In genomic region chr12:122367632-122368031, GRCh38 we compare ENCODE assay signal across 8 cellular contexts. TPM values are rescaled to one million over a fixed set of nuclear protein-coding genes. Genes with fewer than 3 reads are reported as not detected.
DNase-seq lines count a peak whose midpoint lies in the region; ATAC-seq, FAIRE-seq and TF ChIP-seq lines count a peak whose summit lies in the region.
"Not testable (repeated sequence)": the region's sequence is repeated elsewhere in the genome, so short reads cannot be mapped to it uniquely, and the experiment has no call there.

No MANE protein-coding gene starts in this region.

- not testable (repeated sequence) for H2AFZ ChIP-seq in PC-9; endothelial cell of umbilical vein (ENCODE audit: low read depth, low read length)

- dilution Hi-C loops in endothelial cell of umbilical vein (cut with MboI; ENCODE audit: extremely low pct_ligation_motif_present, low sequenced_read_pairs): not testable (repeated sequence)

- peaks cover 24 to 37% (median 28%) of the 10 kb centered on the region in 4 donors for H3K4me1 Mint-ChIP-seq in CD4-positive, CD25-positive, alpha-beta regulatory T cell
- H3K4me1 Mint-ChIP-seq in activated naive CD4-positive, alpha-beta T cell treated with anti-CD3 and anti-CD28 coated beads, Interleukin-2, amount 10 ng/mL, durations not matched to agents 7 days and 5 days: peaks cover 13% of the 10 kb centered on the region
- peaks cover 18% of the 10 kb centered on the region for H3K4me1 Mint-ChIP-seq in neural crest cell

- peaks cover 21% of the 10 kb centered on the region for H3K36me3 Mint-ChIP-seq in CD4-positive, CD25-positive, alpha-beta regulatory T cell
- peaks cover 27% of the 10 kb centered on the region for H3K36me3 Mint-ChIP-seq in activated naive CD4-positive, alpha-beta T cell treated with anti-CD3 and anti-CD28 coated beads, Interleukin-2, amount 10 ng/mL, durations not matched to agents 7 days and 5 days
- peaks cover 12% of the 10 kb centered on the region for H3K36me3 Mint-ChIP-seq in neural crest cell (ENCODE audit: low read depth)

- H3K79me2 ChIP-seq in PC-9 (ENCODE audit: low read depth): peaks cover 23% of the 10 kb centered on the region
- H3K79me2 ChIP-seq in endothelial cell of umbilical vein (ENCODE audit: control insufficient read depth, insufficient read depth, low read length): peaks cover 37% of the 10 kb centered on the region

- H3F3A ChIP-seq in PC-9 (ENCODE audit: insufficient read depth, low read depth): not testable (repeated sequence)

- POLR2A ChIA-PET in PC-9 (lab: Charles Lee; ENCODE audit: unreplicated experiment); endothelial cell of umbilical vein (lab: Charles Lee): not testable (repeated sequence)

- H3K9ac ChIP-seq in endothelial cell of umbilical vein (replicated peaks; ENCODE audit: extremely low read depth, insufficient read depth, low read length): peak overlapping the region; percentile 16
- H3K9ac ChIP-seq in iPS-18a (ENCODE audit: low read length): peak overlapping the region; percentile 46
- peak overlapping the region in 1 of 3 donors; percentile 45 for H3K9ac ChIP-seq in skeletal muscle tissue (ENCODE audit: low read depth in 1 of 3, low read length in 3 of 3)

- peak overlapping the region in 2 of 3 donors; percentile 5 to 73 for H3K27ac Mint-ChIP-seq in CD4-positive, CD25-positive, alpha-beta regulatory T cell
- peak overlapping the region; percentile 63 for H3K27ac Mint-ChIP-seq in activated naive CD4-positive, alpha-beta T cell treated with anti-CD3 and anti-CD28 coated beads, Interleukin-2, amount 10 ng/mL, durations not matched to agents 7 days and 5 days
- H3K27ac Mint-ChIP-seq in neural crest cell (ENCODE audit: unreplicated experiment): peak overlapping the region; percentile 1

- FAIRE-seq in endothelial cell of umbilical vein (lab: Jason Lieb, UNC): not testable (repeated sequence)

- not testable (repeated sequence) for H3K27me3 ChIP-seq in CD4-positive, CD25-positive, alpha-beta regulatory T cell (ENCODE audit: control insufficient read depth, insufficient read depth, low read length); PC-9 (ENCODE audit: insufficient read depth, low read depth); endothelial cell of umbilical vein (ENCODE audit: control insufficient read depth in 2 of 2, insufficient read depth in 2 of 2, low read length in 2 of 2); iPS-18a (ENCODE audit: control insufficient read depth, insufficient read depth, low read length); skeletal muscle tissue (ENCODE audit: control insufficient read depth in 3 of 3, insufficient read depth in 3 of 3, low read length in 3 of 3); uterus

- H3K4me3 ChIP-seq in CD4-positive, CD25-positive, alpha-beta regulatory T cell (ENCODE audit: low read depth, low read length); PC-9; endothelial cell of umbilical vein (replicated peaks in 1 of 3; ENCODE audit: insufficient read depth in 1 of 3, low read depth in 1 of 3, low read length in 3 of 3); iPS-18a (ENCODE audit: low read length); skeletal muscle tissue (ENCODE audit: low read length in 3 of 3); uterus: not testable (repeated sequence)

- not testable (repeated sequence) for H3K9me2 ChIP-seq in PC-9 (ENCODE audit: insufficient read depth)

- not testable (repeated sequence) for DNase-seq in CD4-positive, CD25-positive, alpha-beta regulatory T cell; PC-9; activated naive CD4-positive, alpha-beta T cell treated with anti-CD3 and anti-CD28 coated beads, Interleukin-2, amount 10 ng/mL, durations not matched to agents 7 days and 5 days; endothelial cell of umbilical vein (ENCODE audit: low read depth, low spot score); neural crest cell (ENCODE audit: low read depth, low spot score); uterus

- not testable (repeated sequence) for H3K9me1 ChIP-seq in endothelial cell of umbilical vein (replicated peaks; ENCODE audit: control insufficient read depth, extremely low read depth, insufficient read depth, low read length)

- ATAC-seq in CD4-positive, CD25-positive, alpha-beta regulatory T cell (ENCODE audit: low read depth in 2 of 2): not testable (repeated sequence)

- not testable (repeated sequence) for H3K9me3 Mint-ChIP-seq in CD4-positive, CD25-positive, alpha-beta regulatory T cell; activated naive CD4-positive, alpha-beta T cell treated with anti-CD3 and anti-CD28 coated beads, Interleukin-2, amount 10 ng/mL, durations not matched to agents 7 days and 5 days; neural crest cell

- H4K20me1 ChIP-seq in PC-9 (ENCODE audit: insufficient read depth); endothelial cell of umbilical vein (replicated peaks; ENCODE audit: control insufficient read depth, extremely low read depth, insufficient read depth, low read length): not testable (repeated sequence)

- CTCF ChIA-PET in PC-9 (lab: Charles Lee): not testable (repeated sequence)
- CTCF ChIA-PET in activated naive CD4-positive, alpha-beta T cell treated with anti-CD3 and anti-CD28 coated beads, Interleukin-2, amount 10 ng/mL, durations not matched to agents 7 days and 5 days (lab: Charles Lee): interaction anchor here (2.1 kb wide), 1 partner anchor 12 kb away, joined by 9 read pairs; no protein-coding TSS in a partner anchor
- CTCF ChIA-PET in endothelial cell of umbilical vein (lab: Charles Lee): interaction anchor here (1.4 kb wide), 1 partner anchor 12 kb away, joined by 4 read pairs; no protein-coding TSS in a partner anchor

- intact Hi-C loops in PC-9 (cut with micrococcal nuclease; ENCODE audit: unreplicated experiment): loop anchor here (1.0 kb wide), 1 partner anchor 55 kb away; the partner anchor contains the start of gene CLIP1
- intact Hi-C loops in endothelial cell of umbilical vein (cut with micrococcal nuclease): loop anchor here (2.0 kb wide), 1 partner anchor 55 kb away; the partner anchor contains the start of gene CLIP1
- intact Hi-C loops in uterus (cut with DNase I; ENCODE audit: low total_unique reads): not testable (repeated sequence)

- not testable (repeated sequence) for H3K27me3 Mint-ChIP-seq in CD4-positive, CD25-positive, alpha-beta regulatory T cell; activated naive CD4-positive, alpha-beta T cell treated with anti-CD3 and anti-CD28 coated beads, Interleukin-2, amount 10 ng/mL, durations not matched to agents 7 days and 5 days; neural crest cell (ENCODE audit: low read depth)

- not testable (repeated sequence) for H3K27ac ChIP-seq in CD4-positive, CD25-positive, alpha-beta regulatory T cell (ENCODE audit: insufficient read depth, low read length, poor library complexity, severe bottlenecking)
- H3K27ac ChIP-seq in PC-9 (peak overlapping the region; percentile 79), endothelial cell of umbilical vein (ENCODE audit: insufficient read depth, low read depth, low read length) (peak overlapping the region; percentile 57), iPS-18a (ENCODE audit: low read length) (peak overlapping the region; percentile 35), skeletal muscle tissue (ENCODE audit: low read depth, low read length) (peak overlapping the region; percentile 94), uterus (peak overlapping the region; percentile 82 to 90)

- H3K4me3 Mint-ChIP-seq in CD4-positive, CD25-positive, alpha-beta regulatory T cell; activated naive CD4-positive, alpha-beta T cell treated with anti-CD3 and anti-CD28 coated beads, Interleukin-2, amount 10 ng/mL, durations not matched to agents 7 days and 5 days; neural crest cell: not testable (repeated sequence)

- TF ChIP-seq POLR2A in endothelial cell of umbilical vein (IDR thresholded peaks at IDR 0.05; ENCODE audit: low read depth, low read length); uterus (IDR thresholded peaks at IDR 0.05): not testable (repeated sequence)

- TF ChIP-seq CTCF in PC-9 (conservative IDR thresholded peaks at IDR 0.05); endothelial cell of umbilical vein (IDR thresholded peaks at IDR 0.05; ENCODE audit: extremely low read depth in 1 of 2, insufficient read depth in 1 of 2, low read depth in 1 of 2, low read length in 2 of 2); neural crest cell (conservative IDR thresholded peaks at IDR 0.05); uterus (IDR thresholded peaks at IDR 0.05): not testable (repeated sequence)

- not testable (repeated sequence) for H3K4me2 ChIP-seq in PC-9; endothelial cell of umbilical vein (ENCODE audit: insufficient read depth, low read length)

- H3K36me3 ChIP-seq in CD4-positive, CD25-positive, alpha-beta regulatory T cell (ENCODE audit: control insufficient read depth, insufficient read depth, low read length): peaks cover 18% of the 10 kb centered on the region
- H3K36me3 ChIP-seq in PC-9 (ENCODE audit: low read depth); endothelial cell of umbilical vein (ENCODE audit: control insufficient read depth in 2 of 2, extremely low read depth in 1 of 2, insufficient read depth in 2 of 2, low read length in 2 of 2); iPS-18a (ENCODE audit: control insufficient read depth, low read depth, low read length); uterus: not testable (repeated sequence)
- H3K36me3 ChIP-seq in skeletal muscle tissue (ENCODE audit: control insufficient read depth in 3 of 3, insufficient read depth in 3 of 3, low read length in 3 of 3): peaks cover 4 to 17% (median 8%) of the 10 kb centered on the region in 3 donors

- not testable (repeated sequence) for H3K9me3 ChIP-seq in CD4-positive, CD25-positive, alpha-beta regulatory T cell (ENCODE audit: control insufficient read depth in 2 of 2, low read length in 2 of 2); PC-9 (ENCODE audit: insufficient read depth, low read depth); endothelial cell of umbilical vein (replicated peaks; ENCODE audit: control insufficient read depth, insufficient read depth, low read length); iPS-18a (ENCODE audit: control insufficient read depth, low read depth, low read length); skeletal muscle tissue (ENCODE audit: control insufficient read depth in 3 of 3, low read length in 3 of 3); uterus

- not testable (repeated sequence) for BruUV-seq in PC-9 (replicated peaks; lab: Mats Ljungman, UMichigan); endothelial cell of umbilical vein (replicated peaks; lab: Mats Ljungman, UMichigan)

- H3K4me1 ChIP-seq in CD4-positive, CD25-positive, alpha-beta regulatory T cell (ENCODE audit: control insufficient read depth, insufficient read depth, low read length, poor library complexity, severe bottlenecking); uterus: not testable (repeated sequence)
- H3K4me1 ChIP-seq in PC-9 (replicated peaks; ENCODE audit: insufficient read depth) (peaks cover 18% of the 10 kb centered on the region), endothelial cell of umbilical vein (ENCODE audit: control insufficient read depth, extremely low read depth, insufficient read depth, low read length) (peaks cover 31% of the 10 kb centered on the region), iPS-18a (ENCODE audit: control insufficient read depth, low read depth, low read length) (peaks cover 10% of the 10 kb centered on the region), skeletal muscle tissue (ENCODE audit: control insufficient read depth in 3 of 3, insufficient read depth in 3 of 3, low read length in 3 of 3) (peaks cover 26 to 43% (median 34%) of the 10 kb centered on the region in 3 donors)

RNA-seq across cellular contexts. Expression of gene CLIP1, which starts 54.8 kb away (rescaled TPM):
- 99.8 TPM for total RNA-seq in CD4-positive, CD25-positive, alpha-beta regulatory T cell
- polyA plus RNA-seq in CD4-positive, CD25-positive, alpha-beta regulatory T cell: 10 to 100 TPM; 17.1 to 19.2 (median 18.3) TPM
- 80.8 and 86.9 TPM in 2 replicates for total RNA-seq in PC-9 (2021)
- total RNA-seq in endothelial cell of umbilical vein: 71.0 and 84.3 TPM in 2 replicates
- 56.5 and 58.8 TPM in 2 replicates for polyA plus RNA-seq in endothelial cell of umbilical vein
- 49.1 and 55.8 TPM in 2 replicates for polyA plus RNA-seq in endothelial cell of umbilical vein (2011; cell fraction: cytosol; rRNA removed)
- 102 and 111 TPM in 2 replicates for polyA plus RNA-seq in endothelial cell of umbilical vein (2011; cell fraction: nucleus; rRNA removed)
- 48.5 and 54.6 TPM in 2 replicates for polyA plus RNA-seq in endothelial cell of umbilical vein (2012)
- polyA minus RNA-seq in endothelial cell of umbilical vein: 134 and 157 TPM in 2 replicates
- polyA minus RNA-seq in endothelial cell of umbilical vein (2011; cell fraction: cytosol; rRNA and poly(A)+ RNA removed): 31.1 TPM
- 80.5 and 107 TPM in 2 replicates for polyA minus RNA-seq in endothelial cell of umbilical vein (2011; cell fraction: nucleus; rRNA and poly(A)+ RNA removed)
- 55.8 and 56.9 TPM in 2 replicates for total RNA-seq in neural crest cell
- total RNA-seq in skeletal muscle tissue: 21.9 TPM
- total RNA-seq in uterus: 100 to 1,000 TPM in 2 of 4 donors, 10 to 100 TPM in 2; 48.2 to 134 (median 96.8) TPM

Comparison
In these comparisons a context has a peak if more than half of its experiments do, and no peak if none do; other contexts are left out.
1. H3K27ac Mint-ChIP-seq: peak in every context shown above with its lines; median percentile 63 in activated naive CD4-positive, alpha-beta T cell treated with anti-CD3 and anti-CD28 coated beads, Interleukin-2, amount 10 ng/mL, durations not matched to agents 7 days and 5 days; 39 in CD4-positive, CD25-positive, alpha-beta regulatory T cell; 1 in neural crest cell.